ENCODE assay signal across 21 cellular contexts in genomic region chr1:232422901-232423300, GRCh38.
DNase-seq lines count a peak whose midpoint lies in the region; ATAC-seq and TF ChIP-seq lines count a peak whose summit lies in the region.
"Had no signal": no experiment of that assay in that cellular context is flagged by ENCODE, and none has a peak within 500 bp of the region (broad histone marks: within the 10 kb centered on the region; RNA-seq: fewer than 3 reads in every experiment).

No MANE protein-coding gene starts in this region.

- no peak for TF ChIP-seq POLR2A in ovary (IDR thresholded peaks at IDR 0.05)

- peak; percentile 66 for ATAC-seq in RWPE2 (ENCODE audit: low read depth)
- no peak for ATAC-seq in HG03280 (IDR thresholded peaks at IDR 0.05; ENCODE audit: unreplicated experiment)
- ATAC-seq in GM21367 (IDR thresholded peaks at IDR 0.05; ENCODE audit: unreplicated experiment) = no peak
- ATAC-seq: activated T-cell treated with anti-CD3 and anti-CD28 coated beads, Interleukin-2, amount 50 U/mL, for 4 hours; body of pancreas; WTC11 had no signal

- H3K36me3 ChIP-seq in RWPE2 (ENCODE audit: low read depth) (no peaks in the 10 kb centered on the region), ovary (no peaks in the 10 kb centered on the region)
- H3K36me3 ChIP-seq: HAP-1 had no signal

- TF ChIP-seq CTCF in RWPE2 (IDR thresholded peaks at IDR 0.05; ENCODE audit: poor library complexity, severe bottlenecking) = no peak
- TF ChIP-seq CTCF in ovary (IDR thresholded peaks at IDR 0.05) = no peak

- intact Hi-C loops in ovary (cut with DNase I) = no loop called here

- no peaks in the 10 kb centered on the region for H3K27me3 ChIP-seq in RWPE2 (ENCODE audit: insufficient read depth, poor library complexity, severe bottlenecking)
- H3K27me3 ChIP-seq in ovary = no peaks in the 10 kb centered on the region
- H3K27me3 ChIP-seq: body of pancreas, transverse colon had no signal

- H3K27ac ChIP-seq in RWPE2 (ENCODE audit: poor library complexity, severe bottlenecking) (peak overlapping the region; percentile 57), ovary (no peak overlapping the region)
- H3K27ac ChIP-seq: body of pancreas, coronary artery, transverse colon had no signal

- H3K4me1 ChIP-seq in RWPE2 (ENCODE audit: insufficient read depth, poor library complexity, severe bottlenecking) (peaks cover 21% of the 10 kb centered on the region), ovary (ENCODE audit: insufficient read depth) (no peaks in the 10 kb centered on the region)
- H3K4me1 ChIP-seq: body of pancreas, Caco-2, transverse colon had no signal

- H3K4me3 ChIP-seq in RWPE2 (ENCODE audit: severe bottlenecking) (no peak overlapping the region), ovary (no peak overlapping the region)
- H3K4me3 ChIP-seq: body of pancreas, coronary artery, HAP-1, transverse colon had no signal

- no peak for TF ChIP-seq EP300 in ovary (IDR thresholded peaks at IDR 0.05)

- peak; percentile 17 for DNase-seq in SIG-M5 treated with dmso at 0.1 percent for 504 hours (lab: John Stamatoyannopoulos, UW; ENCODE audit: unreplicated experiment)
- no peak for DNase-seq in SIG-M5 (lab: John Stamatoyannopoulos, UW)
- DNase-seq in RWPE2 (ENCODE audit: low spot score) = no peak
- DNase-seq in fibroblast of peridontal ligament (ENCODE audit: extremely low read depth) = peak; percentile 56
- DNase-seq in ovary = no peak
- no peak for DNase-seq in NCI-H2081 (lab: John Stamatoyannopoulos, UW)
- DNase-seq: 8988T; activated CD4-positive, alpha-beta memory T cell treated with anti-CD3 and anti-CD28 coated beads, Interleukin-2, amount 10 ng/mL, durations not matched to agents 7 days and 5 days; activated T-cell treated with anti-CD3 and anti-CD28 coated beads, Interleukin-2, amount 50 U/mL, for 4 hours; body of pancreas; Caco-2; NCI-H1048; NCI-H1930; NCI-H446 treated with DMSO at 0.1 percent for 48 hours; Right ventricle myocardium superior; transverse colon had no signal

- WGBS in ovary, 3 donors = 93% methylated on average over 8 of the region's 8 CpGs

- H3K9me3 ChIP-seq in RWPE2 (ENCODE audit: severe bottlenecking) (no peaks in the 10 kb centered on the region), ovary (no peaks in the 10 kb centered on the region)
- H3K9me3 ChIP-seq: body of pancreas, Caco-2, HAP-1, transverse colon had no signal

Comparison
In these comparisons a context has a peak if more than half of its experiments do, and no peak if none do; other contexts are left out.
1. DNase-seq: peak in SIG-M5 treated with dmso at 0.1 percent for 504 hours (single experiment) and fibroblast of peridontal ligament (single experiment); none in SIG-M5 (single experiment), RWPE2 (single experiment), ovary (0 of 5) and NCI-H2081 (0 of 2).